9 cellular contexts compared by ENCODE assay signal in the genomic region with DNA sequence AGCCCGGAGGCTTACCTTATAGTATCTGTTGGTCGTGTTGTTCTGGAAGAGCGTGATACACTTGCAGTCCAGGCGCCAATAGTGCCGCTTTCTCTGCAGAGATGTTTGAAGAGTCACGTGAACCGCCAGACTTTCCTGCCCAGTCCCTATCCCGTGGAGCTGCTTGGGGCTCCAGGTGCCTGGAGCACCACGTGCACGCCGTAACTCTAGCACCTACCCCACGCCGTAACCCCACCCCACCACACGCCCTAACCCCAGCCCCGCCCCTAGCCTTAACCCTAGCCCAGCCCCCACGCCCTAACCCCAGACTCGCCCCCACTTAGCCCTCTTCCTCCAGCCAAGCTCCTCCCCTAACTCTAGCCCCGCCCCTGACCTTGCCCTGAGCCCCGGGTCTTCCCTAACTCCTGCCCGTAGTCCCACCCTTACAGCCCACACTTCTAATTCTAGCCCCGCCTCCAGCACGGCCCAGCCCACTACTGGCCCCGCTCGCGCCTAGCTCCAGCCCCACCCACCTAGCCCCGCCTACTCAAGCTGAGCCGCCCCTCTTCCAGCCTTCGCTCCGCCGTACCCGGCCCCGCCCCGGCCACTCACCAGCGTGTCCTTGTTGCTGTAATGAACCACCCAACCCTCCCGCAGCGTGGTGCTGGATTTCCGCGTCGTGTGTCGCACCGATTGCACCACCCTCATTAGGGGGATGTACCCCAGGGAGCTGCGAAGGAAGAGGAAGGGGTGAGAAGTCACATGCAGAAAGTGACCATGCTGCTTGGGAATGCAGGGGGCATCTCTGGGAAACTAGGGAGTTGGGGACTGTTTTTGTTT. TPM values are rescaled to one million over a fixed set of nuclear protein-coding genes. Genes with fewer than 3 reads are reported as not detected.
DNase-seq lines count a peak whose midpoint lies in the region; ATAC-seq and TF ChIP-seq lines count a peak whose summit lies in the region.
"Had no signal": no experiment of that assay in that cellular context is flagged by ENCODE, and none has a peak within 500 bp of the region (broad histone marks: within the 10 kb centered on the region; RNA-seq: fewer than 3 reads in every experiment).

No MANE protein-coding gene starts in this region.

- H3K4me1 ChIP-seq in right atrium auricular region: peaks cover 0 to 4% of the 10 kb centered on the region in 2 donors

- peaks cover 78% of the 10 kb centered on the region for H3K36me3 Mint-ChIP-seq in activated CD8-positive, alpha-beta T cell treated with anti-CD3 and anti-CD28 coated beads, Interleukin-2, amount 10 ng/mL, durations not matched to agents 7 days and 5 days (ENCODE audit: low read depth)
- peaks cover 21 to 50% (median 23%) of the 10 kb centered on the region in 3 donors for H3K36me3 Mint-ChIP-seq in immature natural killer cell

- H3K4me3 Mint-ChIP-seq in activated CD8-positive, alpha-beta T cell treated with anti-CD3 and anti-CD28 coated beads, Interleukin-2, amount 10 ng/mL, durations not matched to agents 7 days and 5 days: no peak overlapping the region
- no peak overlapping the region for H3K4me3 Mint-ChIP-seq in immature natural killer cell
- H3K4me3 Mint-ChIP-seq: T-helper 1 cell treated with Interleukin-12 subunit alpha and Interleukin-12 subunit beta and Interleukin-4 antibody, amounts not matched to agents 30 μg/mL and 1 μg/mL, for 36 hours had no signal

- H3K9me3 ChIP-seq in right atrium auricular region: no peaks in the 10 kb centered on the region

- ATAC-seq in activated CD8-positive, alpha-beta T cell treated with anti-CD3 and anti-CD28 coated beads, Interleukin-2, amount 10 ng/mL, durations not matched to agents 7 days and 5 days: peak; percentile 44
- ATAC-seq in GM21528 (IDR thresholded peaks at IDR 0.05; ENCODE audit: low FRiP score, unreplicated experiment) (no peak), GM21515 (IDR thresholded peaks at IDR 0.05; ENCODE audit: unreplicated experiment) (no peak)

- H3K9me3 Mint-ChIP-seq in activated CD8-positive, alpha-beta T cell treated with anti-CD3 and anti-CD28 coated beads, Interleukin-2, amount 10 ng/mL, durations not matched to agents 7 days and 5 days (ENCODE audit: insufficient read depth): no peaks in the 10 kb centered on the region
- H3K9me3 Mint-ChIP-seq in immature natural killer cell: no peaks in the 10 kb centered on the region
- H3K9me3 Mint-ChIP-seq: T-helper 1 cell treated with Interleukin-12 subunit alpha and Interleukin-12 subunit beta and Interleukin-4 antibody, amounts not matched to agents 30 μg/mL and 1 μg/mL, for 36 hours had no signal

- no peaks in the 10 kb centered on the region for H3K27me3 ChIP-seq in right atrium auricular region

- POLR2A ChIA-PET in activated CD8-positive, alpha-beta T cell treated with anti-CD3 and anti-CD28 coated beads, Interleukin-2, amount 10 ng/mL, durations not matched to agents 7 days and 5 days (lab: Charles Lee): interaction anchor here (0.6 kb wide), 1 partner anchor 17 kb away, joined by 4 read pairs; no protein-coding TSS in a partner anchor

- H3K4me1 Mint-ChIP-seq in activated CD8-positive, alpha-beta T cell treated with anti-CD3 and anti-CD28 coated beads, Interleukin-2, amount 10 ng/mL, durations not matched to agents 7 days and 5 days (ENCODE audit: low read depth): no peaks in the 10 kb centered on the region
- H3K4me1 Mint-ChIP-seq in immature natural killer cell: no peaks in the 10 kb centered on the region

- CTCF ChIA-PET in activated CD8-positive, alpha-beta T cell treated with anti-CD3 and anti-CD28 coated beads, Interleukin-2, amount 10 ng/mL, durations not matched to agents 7 days and 5 days (lab: Charles Lee): interaction anchor here (1.2 kb wide), 1 partner anchor 8 kb away, joined by 4 read pairs; no protein-coding TSS in a partner anchor

- H3K27me3 Mint-ChIP-seq in activated CD8-positive, alpha-beta T cell treated with anti-CD3 and anti-CD28 coated beads, Interleukin-2, amount 10 ng/mL, durations not matched to agents 7 days and 5 days (ENCODE audit: low read depth): no peaks in the 10 kb centered on the region
- H3K27me3 Mint-ChIP-seq in immature natural killer cell (ENCODE audit: low read depth in 3 of 3): peaks cover 0 to 7% (median 3%) of the 10 kb centered on the region in 3 donors

- H3K4me3 ChIP-seq in right atrium auricular region: peak overlapping the region in 1 of 2 donors; percentile 37

- no peak overlapping the region for H3K27ac ChIP-seq in right atrium auricular region

- H3K36me3 ChIP-seq in right atrium auricular region: peaks cover 84% of the 10 kb centered on the region

- no peak for TF ChIP-seq CTCF in right atrium auricular region (IDR thresholded peaks at IDR 0.05)

- H3K27ac Mint-ChIP-seq in activated CD8-positive, alpha-beta T cell treated with anti-CD3 and anti-CD28 coated beads, Interleukin-2, amount 10 ng/mL, durations not matched to agents 7 days and 5 days: no peak overlapping the region
- H3K27ac Mint-ChIP-seq in immature natural killer cell: no peak overlapping the region
- H3K27ac Mint-ChIP-seq: T-helper 1 cell treated with Interleukin-12 subunit alpha and Interleukin-12 subunit beta and Interleukin-4 antibody, amounts not matched to agents 30 μg/mL and 1 μg/mL, for 36 hours had no signal

- DNase-seq in NCI-H82 (lab: John Stamatoyannopoulos, UW) (peak; percentile 69), NCI-H82 treated with DMSO at 0.1 percent for 48 hours (lab: John Stamatoyannopoulos, UW; ENCODE audit: unreplicated experiment) (no peak), right atrium auricular region (ENCODE audit: low spot score) (peak; percentile 86), renal cortical epithelial cell (ENCODE audit: low read depth) (peak; percentile 57), immature natural killer cell (no peak)
- DNase-seq in activated CD8-positive, alpha-beta T cell treated with anti-CD3 and anti-CD28 coated beads, Interleukin-2, amount 10 ng/mL, durations not matched to agents 7 days and 5 days: no peak

RNA-seq across cellular contexts. Expression of a gene that starts 19.6 kb away (rescaled TPM):
- 100 to 1,000 TPM; 161 to 166 TPM for total RNA-seq in activated CD8-positive, alpha-beta T cell treated with anti-CD3 and anti-CD28 coated beads, Interleukin-2, amount 10 ng/mL, durations not matched to agents 7 days and 5 days
- 10 to 100 TPM in 1 of 2 donors, 1 to 10 TPM in 1; 8.6 to 19.2 TPM for total RNA-seq in right atrium auricular region
- 25.2 and 61.1 TPM in 2 replicates for total RNA-seq in renal cortical epithelial cell
- 100 to 1,000 TPM in 1 of 3 donors, 10 to 100 TPM in 2; 36.3 to 116 (median 36.3) TPM for polyA plus RNA-seq in immature natural killer cell

RNA-seq across cellular contexts. Expression of a gene that starts 36.4 kb away (rescaled TPM):
- total RNA-seq in activated CD8-positive, alpha-beta T cell treated with anti-CD3 and anti-CD28 coated beads, Interleukin-2, amount 10 ng/mL, durations not matched to agents 7 days and 5 days: under 1 TPM; 0.42 TPM
- 10 to 100 TPM; 23.5 to 25.9 TPM for total RNA-seq in right atrium auricular region
- not detected in 2 replicates for total RNA-seq in renal cortical epithelial cell
- polyA plus RNA-seq in immature natural killer cell: not detected

RNA-seq across cellular contexts. Expression of a gene that starts 48.5 kb away (rescaled TPM):
- total RNA-seq in activated CD8-positive, alpha-beta T cell treated with anti-CD3 and anti-CD28 coated beads, Interleukin-2, amount 10 ng/mL, durations not matched to agents 7 days and 5 days: 10 to 100 TPM; 15.3 to 18.4 TPM
- total RNA-seq in right atrium auricular region: 10 to 100 TPM; 20.3 to 23.8 TPM
- 19.4 and 22.4 TPM in 2 replicates for total RNA-seq in renal cortical epithelial cell
- polyA plus RNA-seq in immature natural killer cell: 1 to 10 TPM in 2 of 3 donors, not detected in 1; 2.2 to 5.4 TPM

RNA-seq across cellular contexts. Expression of a gene that starts 48.9 kb away (rescaled TPM):
- total RNA-seq in activated CD8-positive, alpha-beta T cell treated with anti-CD3 and anti-CD28 coated beads, Interleukin-2, amount 10 ng/mL, durations not matched to agents 7 days and 5 days: 10 to 100 TPM; 79.6 to 90.2 TPM
- total RNA-seq in right atrium auricular region (10 to 100 TPM; 46.6 to 65.4 TPM), renal cortical epithelial cell (47.4 and 91.6 TPM in 2 replicates)
- polyA plus RNA-seq in immature natural killer cell: 10 to 100 TPM in 2 of 3 donors, 1 to 10 TPM in 1; 8.8 to 26.8 (median 10.8) TPM

Comparison
In these comparisons a context has a peak if more than half of its experiments do, and no peak if none do; other contexts are left out.
1. DNase-seq: peak in NCI-H82 (single experiment), right atrium auricular region (single experiment) and renal cortical epithelial cell (single experiment); none in NCI-H82 treated with DMSO at 0.1 percent for 48 hours (single experiment), activated CD8-positive, alpha-beta T cell treated with anti-CD3 and anti-CD28 coated beads, Interleukin-2, amount 10 ng/mL, durations not matched to agents 7 days and 5 days (single experiment) and immature natural killer cell (0 of 3).
2. RNA of a gene that starts 36.4 kb away (total RNA-seq): 23.5 to 25.9 TPM in right atrium auricular region; 0.42 TPM in activated CD8-positive, alpha-beta T cell treated with anti-CD3 and anti-CD28 coated beads, Interleukin-2, amount 10 ng/mL, durations not matched to agents 7 days and 5 days and not detected in renal cortical epithelial cell; every median in the first group is over 10 times any median in the second.